Comparison of ENCODE assay signal across 13 cellular contexts in genomic region chr11:14529933-14530332, GRCh38.
"Had no signal": no experiment of that assay in that cellular context is flagged by ENCODE, and none has a peak within 500 bp of the region (broad histone marks: within the 10 kb centered on the region; RNA-seq: fewer than 3 reads in every experiment).

No MANE protein-coding gene starts in this region.

- H3K9me3 ChIP-seq: heart left ventricle, sigmoid colon, tibial nerve had no signal

- H3K4me3 ChIP-seq: heart left ventricle, sigmoid colon, tibial nerve had no signal

- FAIRE-seq: colon, kidney had no signal

- H3K36me3 ChIP-seq: heart left ventricle, sigmoid colon, tibial nerve had no signal

- H3K27me3 ChIP-seq: heart left ventricle, sigmoid colon, tibial nerve had no signal

- H3K27ac ChIP-seq: heart left ventricle, sigmoid colon, tibial nerve had no signal

- DNase-seq: activated CD4-positive, alpha-beta memory T cell treated with anti-CD3 and anti-CD28 coated beads, Interleukin-2, amount 10 ng/mL, durations not matched to agents 7 days and 5 days; activated CD8-positive, alpha-beta memory T cell treated with anti-CD3 and anti-CD28 coated beads, Interleukin-2, amount 50 U/mL, for 4 hours; activated naive CD8-positive, alpha-beta T cell treated with anti-CD3 and anti-CD28 coated beads, Interleukin-2, amount 10 ng/mL, durations not matched to agents 7 days and 5 days; anterior cingulate cortex; foreskin melanocyte; heart left ventricle; kidney; midbrain; sigmoid colon; stimulated activated CD4-positive, alpha-beta T cell treated with anti-CD3 and anti-CD28 coated beads, Interleukin-2, amount 100 ng/mL, for 24 hours; stimulated activated naive B cell treated with anti-CD40 and anti-IgM and Interleukin-4, amounts not matched to agents 10 μg/mL and 1 μg/mL and 100 μg/mL, for 72 hours had no signal

- H3K4me1 ChIP-seq: heart left ventricle, sigmoid colon, tibial nerve had no signal
